19 cellular contexts compared by ENCODE assay signal in the genomic region with DNA sequence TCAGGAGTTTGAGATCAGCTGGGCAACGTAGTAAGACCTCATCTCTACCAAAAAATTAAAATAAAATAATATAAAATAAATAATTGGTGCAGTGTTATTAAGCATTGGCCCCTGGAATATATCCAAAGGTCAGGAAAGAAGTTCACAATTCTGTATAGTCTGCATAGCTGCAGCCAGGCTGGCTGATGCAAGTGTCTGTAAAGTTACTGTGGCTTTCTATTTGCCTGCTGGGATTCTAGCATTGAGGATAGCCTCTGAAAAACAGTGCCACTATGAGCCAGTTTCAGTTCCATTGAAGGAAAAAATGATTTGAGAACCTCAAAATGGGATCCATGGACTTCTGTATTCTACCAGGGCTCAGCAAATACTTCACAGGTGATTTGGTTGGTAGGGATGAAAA.
A peak's percentile ranks its signal among the peaks of the same experiment; 100 is the strongest.
DNase-seq lines count a peak whose midpoint lies in the region; ATAC-seq and TF ChIP-seq lines count a peak whose summit lies in the region.
"Had no signal": no experiment of that assay in that cellular context is flagged by ENCODE, and none has a peak within 500 bp of the region (broad histone marks: within the 10 kb centered on the region; RNA-seq: fewer than 3 reads in every experiment).

No MANE protein-coding gene starts in this region.

- no peak overlapping the region for H2AK5ac ChIP-seq in mesendoderm (ENCODE audit: low read length)

- H2BK15ac ChIP-seq in mesendoderm (replicated peaks; ENCODE audit: low read depth): no peak overlapping the region

- H3K9ac ChIP-seq in Karpas-422 (ENCODE audit: low read length) (no peak overlapping the region), mesendoderm (ENCODE audit: low read length) (no peak overlapping the region)

- no peak overlapping the region for H4K5ac ChIP-seq in mesendoderm (ENCODE audit: low read length)

- no peak overlapping the region for H3K56ac ChIP-seq in mesendoderm (ENCODE audit: low read length)

- H2BK5ac ChIP-seq in mesendoderm (ENCODE audit: low read length): no peak overlapping the region

- H3K9me2 ChIP-seq in Karpas-422 (replicated peaks; ENCODE audit: insufficient read depth, low read length): no peaks in the 10 kb centered on the region

- H3K4ac ChIP-seq in mesendoderm (ENCODE audit: low read depth, low read length): no peak overlapping the region

- no peak overlapping the region for H2AFZ ChIP-seq in Karpas-422 (ENCODE audit: low read length)

- H3K4me2 ChIP-seq in Karpas-422 (ENCODE audit: low read depth, low read length, poor library complexity, severe bottlenecking) (no peak overlapping the region), mesendoderm (ENCODE audit: low read length) (no peak overlapping the region)

- H3K36me3 ChIP-seq in Karpas-422 (ENCODE audit: insufficient read depth, low read length): no peaks in the 10 kb centered on the region
- H3K36me3 ChIP-seq in mesendoderm (ENCODE audit: control insufficient read depth, insufficient read depth, low read length): no peaks in the 10 kb centered on the region
- H3K36me3 ChIP-seq in upper lobe of right lung: no peaks in the 10 kb centered on the region
- H3K36me3 ChIP-seq: sigmoid colon, WERI-Rb-1 had no signal

- no peak overlapping the region for H3K18ac ChIP-seq in mesendoderm (ENCODE audit: low read length)

- no peak overlapping the region for H4K8ac ChIP-seq in mesendoderm (ENCODE audit: low read depth, low read length)

- no peaks in the 10 kb centered on the region for H3K27me3 ChIP-seq in Karpas-422 (ENCODE audit: low read length)
- no peaks in the 10 kb centered on the region for H3K27me3 ChIP-seq in mesendoderm (ENCODE audit: insufficient read depth, low read length, poor library complexity)
- no peaks in the 10 kb centered on the region for H3K27me3 ChIP-seq in upper lobe of right lung
- H3K27me3 ChIP-seq: sigmoid colon had no signal

- H3K79me1 ChIP-seq in mesendoderm (ENCODE audit: low read length): no peaks in the 10 kb centered on the region

- H3K4me1 ChIP-seq in Karpas-422 (ENCODE audit: low read length): no peaks in the 10 kb centered on the region
- H3K4me1 ChIP-seq in mesendoderm (ENCODE audit: control insufficient read depth, low read depth, low read length): no peaks in the 10 kb centered on the region
- H3K4me1 ChIP-seq in upper lobe of right lung: no peaks in the 10 kb centered on the region

- DNase-seq in AG10803 (ENCODE audit: low read depth): peak; percentile 74
- DNase-seq in Karpas-422: peak; percentile 10
- DNase-seq in astrocyte of the spinal cord (ENCODE audit: low read depth, low spot score): peak; percentile 59
- peak; percentile 2 for DNase-seq in mesendoderm
- no peak for DNase-seq in NCI-H1694 treated with DMSO at 0.1 percent for 48 hours (lab: John Stamatoyannopoulos, UW)
- DNase-seq in upper lobe of right lung: no peak
- DNase-seq: activated CD4-positive, alpha-beta T cell treated with anti-CD3 and anti-CD28 coated beads, Interleukin-2, amount 10 ng/mL, durations not matched to agents 7 days and 5 days; activated CD8-positive, alpha-beta memory T cell treated with anti-CD3 and anti-CD28 coated beads, Interleukin-2, amount 10 ng/mL, durations not matched to agents 7 days and 5 days; activated naive CD4-positive, alpha-beta T cell treated with Interleukin-2 at 50 U/mL for 16 hours; activated T-cell treated with anti-CD3 and anti-CD28 coated beads, Interleukin-2, amount 50 U/mL, for 72 hours; amniotic stem cell; cortex of kidney; KBM-7; NCI-H1436 treated with DMSO at 0.1 percent for 48 hours; NCI-H526 treated with DMSO at 0.1 percent for 48 hours; sigmoid colon; WERI-Rb-1 had no signal

- no CpG with 5 or more reads among the region's 1 CpG for WGBS in mesendoderm (ENCODE audit: extremely low coverage, insufficient coverage, low lambda C conversion rate)

- H3K9me3 ChIP-seq in Karpas-422 (ENCODE audit: low read length): no peaks in the 10 kb centered on the region
- no peaks in the 10 kb centered on the region for H3K9me3 ChIP-seq in upper lobe of right lung
- H3K9me3 ChIP-seq: sigmoid colon had no signal

- intact Hi-C loops in upper lobe of right lung (cut with DNase I): no loop called here

- no peak for TF ChIP-seq CTCF in AG10803 (conservative IDR thresholded peaks at IDR 0.05; ENCODE audit: low read length)
- no peak for TF ChIP-seq CTCF in astrocyte of the spinal cord (IDR thresholded peaks at IDR 0.05; ENCODE audit: low read depth, low read length)
- TF ChIP-seq CTCF in upper lobe of right lung (IDR thresholded peaks at IDR 0.05): no peak

- H4K20me1 ChIP-seq in Karpas-422 (ENCODE audit: insufficient read depth, low read depth, low read length): no peaks in the 10 kb centered on the region

- no peak overlapping the region for H3K23ac ChIP-seq in mesendoderm (ENCODE audit: low read length)

- in situ Hi-C loops in astrocyte of the spinal cord (cut with HindIII; ENCODE audit: low sequenced_read_pairs): no loop called here

- H2BK120ac ChIP-seq in mesendoderm (ENCODE audit: low read depth, low read length): no peak overlapping the region

- H3K27ac ChIP-seq in Karpas-422 (ENCODE audit: low read length) (no peak overlapping the region), mesendoderm (ENCODE audit: low read depth, low read length) (no peak overlapping the region), upper lobe of right lung (no peak overlapping the region)
- H3K27ac ChIP-seq: sigmoid colon, WERI-Rb-1 had no signal

- no peak for ATAC-seq in GM19395 (IDR thresholded peaks at IDR 0.05; ENCODE audit: unreplicated experiment)
- ATAC-seq in upper lobe of right lung: no peak
- ATAC-seq: activated CD8-positive, alpha-beta memory T cell treated with anti-CD3 and anti-CD28 coated beads, Interleukin-2, amount 10 ng/mL, durations not matched to agents 7 days and 5 days; activated T-cell treated with anti-CD3 and anti-CD28 coated beads, Interleukin-2, amount 50 U/mL, for 72 hours; SK-N-SH treated with all-trans-retinoic acid at 6 μM for 48 hours had no signal

- H3K79me2 ChIP-seq in Karpas-422 (ENCODE audit: low read length) (no peaks in the 10 kb centered on the region), mesendoderm (ENCODE audit: control insufficient read depth, insufficient read depth, low read length) (no peaks in the 10 kb centered on the region)

- H3K4me3 ChIP-seq in AG10803 (ENCODE audit: low read length) (no peak overlapping the region), Karpas-422 (ENCODE audit: low read length) (no peak overlapping the region), astrocyte of the spinal cord (ENCODE audit: low read depth, low read length) (no peak overlapping the region), mesendoderm (ENCODE audit: low read length) (no peak overlapping the region), upper lobe of right lung (no peak overlapping the region)
- H3K4me3 ChIP-seq: sigmoid colon had no signal

Comparison
In these comparisons a context has a peak if more than half of its experiments do, and no peak if none do; other contexts are left out.
1. DNase-seq: peak in AG10803 (single experiment), Karpas-422 (single experiment), astrocyte of the spinal cord (single experiment) and mesendoderm (single experiment); none in NCI-H1694 treated with DMSO at 0.1 percent for 48 hours (single experiment) and upper lobe of right lung (single experiment).